12 cellular contexts compared by ENCODE assay signal in genomic region chr2:235675678-235676535, GRCh38.
DNase-seq lines count a peak whose midpoint lies in the region; ATAC-seq and TF ChIP-seq lines count a peak whose summit lies in the region.
"Had no signal": no experiment of that assay in that cellular context is flagged by ENCODE, and none has a peak within 500 bp of the region (broad histone marks: within the 10 kb centered on the region; RNA-seq: fewer than 3 reads in every experiment).

No MANE protein-coding gene starts in this region.

- no peaks in the 10 kb centered on the region for H3F3A ChIP-seq in PC-3 (ENCODE audit: low read length, unreplicated experiment)

- intact Hi-C loops in PC-3 (cut with micrococcal nuclease): loop anchor here (2.0 kb wide), 1 partner anchor 71 kb away; no protein-coding TSS in a partner anchor
- intact Hi-C loops in activated CD4-positive, alpha-beta T cell treated with anti-CD3 and anti-CD28 coated beads, Interleukin-2, amount 10 ng/mL, durations not matched to agents 24 days and 14 days (cut with micrococcal nuclease): no loop called here

- H3K4me3 Mint-ChIP-seq in activated CD4-positive, alpha-beta T cell treated with anti-CD3 and anti-CD28 coated beads, Interleukin-2, amount 10 ng/mL, durations not matched to agents 24 days and 14 days: no peak overlapping the region

- peaks cover 33% of the 10 kb centered on the region for H3K27me3 Mint-ChIP-seq in activated CD4-positive, alpha-beta T cell treated with anti-CD3 and anti-CD28 coated beads, Interleukin-2, amount 10 ng/mL, durations not matched to agents 24 days and 14 days

- no peaks in the 10 kb centered on the region for H3K9me3 ChIP-seq in PC-3 (ENCODE audit: low read length)
- H3K9me3 ChIP-seq: right atrium auricular region, upper lobe of left lung had no signal

- peak overlapping the region; percentile 29 for H3K4me2 ChIP-seq in PC-3 (ENCODE audit: low read length)

- peaks cover 99% of the 10 kb centered on the region for H3K79me2 ChIP-seq in PC-3 (ENCODE audit: low read length)

- H3K4me3 ChIP-seq in PC-3 (ENCODE audit: low read length) (no peak overlapping the region), epithelial cell of esophagus (ENCODE audit: low read length) (no peak overlapping the region)
- H3K4me3 ChIP-seq: right atrium auricular region, upper lobe of left lung had no signal

- H3K27ac Mint-ChIP-seq in activated CD4-positive, alpha-beta T cell treated with anti-CD3 and anti-CD28 coated beads, Interleukin-2, amount 10 ng/mL, durations not matched to agents 24 days and 14 days: no peak overlapping the region

- no TSS peak for BruUV-seq in PC-3 (replicated peaks; lab: Mats Ljungman, UMichigan)

- CTCF ChIA-PET in PC-3 (lab: Charles Lee): interaction anchor here (0.6 to 1.7 kb wide), 2 partner anchors 65 to 70 kb away, joined by 4 to 13 read pairs; no protein-coding TSS in a partner anchor

- H3K4me1 ChIP-seq in PC-3 (ENCODE audit: insufficient read depth, low read length): peaks cover 50% of the 10 kb centered on the region

- no peaks in the 10 kb centered on the region for H3K9me3 Mint-ChIP-seq in activated CD4-positive, alpha-beta T cell treated with anti-CD3 and anti-CD28 coated beads, Interleukin-2, amount 10 ng/mL, durations not matched to agents 24 days and 14 days

- H3K36me3 Mint-ChIP-seq in activated CD4-positive, alpha-beta T cell treated with anti-CD3 and anti-CD28 coated beads, Interleukin-2, amount 10 ng/mL, durations not matched to agents 24 days and 14 days (ENCODE audit: low read depth): peaks cover 2% of the 10 kb centered on the region

- H4K20me1 ChIP-seq in PC-3 (ENCODE audit: low read length): peaks cover 62% of the 10 kb centered on the region

- no peak overlapping the region for H3K27ac ChIP-seq in PC-3 (ENCODE audit: low read length)
- H3K27ac ChIP-seq: right atrium auricular region, upper lobe of left lung had no signal

- POLR2A ChIA-PET in PC-3 (lab: Charles Lee; ENCODE audit: unreplicated experiment): no interaction called here

- TF ChIP-seq CTCF in PC-3 (conservative IDR thresholded peaks at IDR 0.05; ENCODE audit: low read depth, low read length) (peak; percentile 51), epithelial cell of esophagus (IDR thresholded peaks at IDR 0.05; ENCODE audit: insufficient read depth, low read depth, low read length, missing control alignments) (peak; percentile 25)

- no peaks in the 10 kb centered on the region for H3K4me1 Mint-ChIP-seq in activated CD4-positive, alpha-beta T cell treated with anti-CD3 and anti-CD28 coated beads, Interleukin-2, amount 10 ng/mL, durations not matched to agents 24 days and 14 days

- no peaks in the 10 kb centered on the region for H3K27me3 ChIP-seq in PC-3 (ENCODE audit: low read length)
- H3K27me3 ChIP-seq: right atrium auricular region had no signal

- ATAC-seq in PC-3 (peak; percentile 70), HG02973 (IDR thresholded peaks at IDR 0.05; ENCODE audit: unreplicated experiment) (no peak)

- DNase-seq in Daoy (ENCODE audit: low read depth) (peak; percentile 27), PC-3 (peak; percentile 42), epithelial cell of esophagus (ENCODE audit: low read depth) (peak; percentile 32), renal cortical epithelial cell (ENCODE audit: low read depth) (peak; percentile 57), GOT3 (lab: John Stamatoyannopoulos, UW) (no peak)
- no peak for DNase-seq in activated CD4-positive, alpha-beta T cell treated with anti-CD3 and anti-CD28 coated beads, Interleukin-2, amount 10 ng/mL, durations not matched to agents 24 days and 14 days
- DNase-seq: activated effector memory CD4-positive, alpha-beta T cell treated with Interleukin-2 at 50 U/mL for 16 hours; dermis blood vessel endothelial cell; NCI-H187; upper lobe of left lung had no signal

- H2AFZ ChIP-seq in PC-3 (ENCODE audit: low read length): no peak overlapping the region

- no peaks in the 10 kb centered on the region for H3K9me2 ChIP-seq in PC-3 (replicated peaks; ENCODE audit: low read length)

- no peak overlapping the region for H3K9ac ChIP-seq in PC-3 (ENCODE audit: low read length)

- H3K36me3 ChIP-seq in PC-3 (ENCODE audit: low read depth, low read length): no peaks in the 10 kb centered on the region
- H3K36me3 ChIP-seq: right atrium auricular region, upper lobe of left lung had no signal

Comparison
In these comparisons a context has a peak if more than half of its experiments do, and no peak if none do; other contexts are left out.
1. DNase-seq: peak in Daoy (single experiment), PC-3 (single experiment), epithelial cell of esophagus (single experiment) and renal cortical epithelial cell (single experiment); none in activated CD4-positive, alpha-beta T cell treated with anti-CD3 and anti-CD28 coated beads, Interleukin-2, amount 10 ng/mL, durations not matched to agents 24 days and 14 days (single experiment) and GOT3 (single experiment).